16 cellular contexts compared by ENCODE assay signal in genomic region chr14:36658091-36659009, GRCh38. TPM values are rescaled to one million over a fixed set of nuclear protein-coding genes. Genes with fewer than 3 reads are reported as not detected.
DNase-seq lines count a peak whose midpoint lies in the region; ATAC-seq, FAIRE-seq and TF ChIP-seq lines count a peak whose summit lies in the region.
"Had no signal": no experiment of that assay in that cellular context is flagged by ENCODE, and none has a peak within 500 bp of the region (broad histone marks: within the 10 kb centered on the region; RNA-seq: fewer than 3 reads in every experiment).

No MANE protein-coding gene starts in this region.

- no peak overlapping the region; the same call in 1 of the 2 replicates for H3K18ac ChIP-seq in H1 (ENCODE audit: extremely low read depth, low read length)
- H3K18ac ChIP-seq in neuronal stem cell (ENCODE audit: low read length), result peak overlapping the region; percentile 2

- DNase-seq in DMS79 treated with DMSO at 0.1 percent for 48 hours (lab: John Stamatoyannopoulos, UW), result peak; percentile 88
- DNase-seq in H1 (ENCODE audit: low read depth in 1 of 2, low spot score in 2 of 2), result peak in 1 of 2 experiments; percentile 68
- no peak for DNase-seq in neuronal stem cell (ENCODE audit: low spot score)
- DNase-seq in hippocampal formation (lab: John Stamatoyannopoulos, UW), result no peak
- DNase-seq: amniotic stem cell; CD8-positive, alpha-beta T cell; NCI-H1417 treated with DMSO at 0.1 percent for 48 hours had no signal

- H3K79me1 ChIP-seq in H1 (ENCODE audit: low read depth, low read length) (no peaks in the 10 kb centered on the region), neuronal stem cell (ENCODE audit: low read depth, low read length) (no peaks in the 10 kb centered on the region)

- TF ChIP-seq RAD21 in H1 (IDR thresholded peaks at IDR 0.05 in 1 of 2, conservative IDR thresholded peaks at IDR 0.05 in 1 of 2; ENCODE audit: low read depth in 2 of 2, low read length in 2 of 2), result no peak

- TF ChIP-seq EP300 in H1 (IDR thresholded peaks at IDR 0.05; ENCODE audit: borderline replicate concordance in 1 of 2, low read depth in 2 of 2, low read length in 2 of 2), result no peak

- 8% methylated on average over 57 of the region's 57 CpGs; no CpG with 5 or more reads in 1 of the 2 experiments for WGBS in H1 (ENCODE audit: extremely low coverage in 1 of 2, insufficient coverage in 1 of 2, insufficient read length in 1 of 2, insufficient replicate concordance in 2 of 2, low coverage in 1 of 2, low lambda C conversion rate in 2 of 2, missing lambda C conversion rate in 1 of 2), 2 experiments
- WGBS in neuronal stem cell (ENCODE audit: extremely low coverage in 2 of 2, insufficient read length in 2 of 2, insufficient replicate concordance in 1 of 2), 2 donors, result no CpG with 5 or more reads among the region's 57 CpGs

- no peak overlapping the region for H3K56ac ChIP-seq in H1 (replicated peaks; ENCODE audit: insufficient read length, low read depth, low read length)

- H2BK5ac ChIP-seq in H1 (ENCODE audit: low read depth, low read length) (no peak overlapping the region), neuronal stem cell (ENCODE audit: low read length) (no peak overlapping the region)

- peaks cover 64 to 82% (median 72%) of the 10 kb centered on the region in 11 experiments for H3K9me3 ChIP-seq in BLaER1 treated with 17β-estradiol and CSF1 and Interleukin-3, amounts not matched to agents 10 nM and 100 nM (replicated peaks in 1 of 11)
- H3K9me3 ChIP-seq in H1 (ENCODE audit: insufficient read depth in 2 of 2, low read depth in 1 of 2, low read length in 1 of 2) (no peaks in the 10 kb centered on the region), neuronal stem cell (replicated peaks in 1 of 2; ENCODE audit: control insufficient read depth in 2 of 2, insufficient read depth in 1 of 2, low read depth in 1 of 2, low read length in 2 of 2) (peaks cover 2 to 5% of the 10 kb centered on the region in 2 donors)

- H3K36me3 ChIP-seq in BLaER1 treated with 17β-estradiol and CSF1 and Interleukin-3, amounts not matched to agents 10 nM and 100 nM, result no peaks in the 10 kb centered on the region
- H3K36me3 ChIP-seq in H1 (ENCODE audit: control insufficient read depth in 2 of 4, insufficient read depth in 4 of 4, low read length in 3 of 4), result no peaks in the 10 kb centered on the region; a peak in 1 of 8 replicates
- H3K36me3 ChIP-seq in neuronal stem cell (replicated peaks in 1 of 2; ENCODE audit: control insufficient read depth in 2 of 2, insufficient read depth in 2 of 2, low read length in 2 of 2), result no peaks in the 10 kb centered on the region

- H3K27me3 ChIP-seq in BLaER1 treated with 17β-estradiol and CSF1 and Interleukin-3, amounts not matched to agents 10 nM and 100 nM, result peaks cover 67 to 95% (median 82%) of the 10 kb centered on the region in 11 experiments
- H3K27me3 ChIP-seq in H1 (replicated peaks in 1 of 4; ENCODE audit: control insufficient read depth in 3 of 4, extremely low read depth in 1 of 4, insufficient read depth in 3 of 4, low read length in 3 of 4) (peaks cover 91 to 99% (median 95%) of the 10 kb centered on the region in 4 experiments), neuronal stem cell (ENCODE audit: control insufficient read depth in 3 of 3, insufficient read depth in 3 of 3, low read depth in 1 of 3, low read length in 3 of 3) (peaks cover 74 to 100% (median 98%) of the 10 kb centered on the region in 3 experiments)

- H2AK5ac ChIP-seq in H1 (ENCODE audit: low read depth, low read length) (no peak overlapping the region), neuronal stem cell (ENCODE audit: low read depth, low read length) (no peak overlapping the region)

- H4K8ac ChIP-seq in H1 (ENCODE audit: extremely low read depth, insufficient read depth, low read length) (peak overlapping the region; percentile 66; the same call in 1 of the 2 replicates), neuronal stem cell (ENCODE audit: low read depth, low read length) (no peak overlapping the region)

- H2BK20ac ChIP-seq in H1 (ENCODE audit: low read length), result no peak overlapping the region

- H2BK120ac ChIP-seq in H1 (replicated peaks; ENCODE audit: low read depth, low read length) (no peak overlapping the region), neuronal stem cell (ENCODE audit: low read depth, low read length) (no peak overlapping the region)

- H3K4me3 ChIP-seq in BLaER1 treated with 17β-estradiol and CSF1 and Interleukin-3, amounts not matched to agents 10 nM and 100 nM, result peak overlapping the region in 9 of 10 experiments; percentile 32 to 65 (median 52); a peak in 12 of 20 replicates
- H3K4me3 ChIP-seq in H1 (ENCODE audit: extremely low read depth in 1 of 4, insufficient read depth in 2 of 4, low read depth in 3 of 4, low read length in 4 of 4) (peak overlapping the region in 1 of 4 experiments; percentile 43; a peak in 2 of 8 replicates), neuronal stem cell (ENCODE audit: low read length in 2 of 2) (no peak overlapping the region)

- no peak for FAIRE-seq in H1 (lab: Jason Lieb, UNC)
- FAIRE-seq: frontal cortex, keratinocyte had no signal

- H3K4ac ChIP-seq in H1 (replicated peaks; ENCODE audit: insufficient read length, low read depth, low read length), result no peak overlapping the region
- H3K4ac ChIP-seq in neuronal stem cell (ENCODE audit: low read length), result no peak overlapping the region

- TF ChIP-seq CTCF in H1 (IDR thresholded peaks at IDR 0.05; ENCODE audit: control extremely low read depth in 1 of 3, insufficient read depth in 1 of 3, low read depth in 1 of 3, low read length in 3 of 3), result no peak

- H3K4me2 ChIP-seq in BLaER1 treated with 17β-estradiol and CSF1 and Interleukin-3, amounts not matched to agents 10 nM and 100 nM, result peak overlapping the region in 8 of 11 experiments; percentile 43 to 84 (median 65); a peak in 13 of 22 replicates
- H3K4me2 ChIP-seq in H1 (ENCODE audit: insufficient read depth in 1 of 2, low read depth in 2 of 2, low read length in 2 of 2) (peak overlapping the region; percentile 35 to 50; a peak in 3 of 4 replicates), neuronal stem cell (ENCODE audit: insufficient read depth, low read length, poor library complexity, severe bottlenecking) (peak overlapping the region; percentile 29)

- H4K91ac ChIP-seq in H1 (replicated peaks; ENCODE audit: insufficient read length, low read length) (no peak overlapping the region), neuronal stem cell (ENCODE audit: low read depth, low read length, poor library complexity) (no peak overlapping the region)

- peaks cover 7% of the 10 kb centered on the region; the same call in 1 of the 2 replicates for H3K23me2 ChIP-seq in H1 (ENCODE audit: low read depth, low read length)

- POLR2A ChIA-PET in H1 (lab: Charles Lee; ENCODE audit: partially characterized antibody), result interaction anchor here (1.1 to 1.9 kb wide), 4 partner anchors 8 to 143 kb away, joined by 3 to 6 read pairs (median 4); no protein-coding TSS in a partner anchor

- H3K14ac ChIP-seq in H1 (ENCODE audit: insufficient read length) (no peak overlapping the region), neuronal stem cell (ENCODE audit: low read length) (no peak overlapping the region)

- H3K79me2 ChIP-seq in H1 (ENCODE audit: control insufficient read depth in 1 of 2, insufficient read depth in 2 of 2, low read length in 2 of 2), result no peaks in the 10 kb centered on the region

- H2AFZ ChIP-seq in H1 (ENCODE audit: low read length), result no peak overlapping the region
- peak overlapping the region; percentile 92 for H2AFZ ChIP-seq in neuronal stem cell (ENCODE audit: low read length)

- H2BK12ac ChIP-seq in H1 (ENCODE audit: low read depth, low read length) (no peak overlapping the region), neuronal stem cell (ENCODE audit: low read length) (no peak overlapping the region)

- H4K20me1 ChIP-seq in BLaER1 treated with 17β-estradiol and CSF1 and Interleukin-3, amounts not matched to agents 10 nM and 100 nM, result peaks cover 0 to 8% (median 3%) of the 10 kb centered on the region in 11 experiments; a peak in 4 of 22 replicates
- peaks cover 40 to 66% of the 10 kb centered on the region in 2 experiments for H4K20me1 ChIP-seq in H1 (replicated peaks in 1 of 2; ENCODE audit: control insufficient read depth in 1 of 2, insufficient read depth in 2 of 2, low read length in 2 of 2)

- no peak overlapping the region for H2BK15ac ChIP-seq in H1 (ENCODE audit: low read length)
- peak overlapping the region; percentile 50 for H2BK15ac ChIP-seq in neuronal stem cell (ENCODE audit: low read length)

- no peak for TF ChIP-seq POLR2A in H1 (IDR thresholded peaks at IDR 0.05; ENCODE audit: control extremely low read depth in 1 of 2, low read depth in 2 of 2, low read length in 2 of 2)

- CTCF ChIA-PET in H1 (lab: Charles Lee; ENCODE audit: partially characterized antibody), result interaction anchor here (0.8 to 9.9 kb wide), 13 partner anchors 9 to 933 kb away, joined by 3 to 132 read pairs (median 4); partner anchors contain the start of gene NKX2-8

- ATAC-seq in GM21786 (IDR thresholded peaks at IDR 0.05; ENCODE audit: unreplicated experiment), result no peak
- ATAC-seq in HG02870 (IDR thresholded peaks at IDR 0.05; ENCODE audit: unreplicated experiment), result no peak
- no peak for ATAC-seq in GM18861 (IDR thresholded peaks at IDR 0.05; ENCODE audit: unreplicated experiment)
- ATAC-seq: CD8-positive, alpha-beta T cell had no signal

- H3K23ac ChIP-seq in H1 (ENCODE audit: insufficient read length) (no peak overlapping the region), neuronal stem cell (ENCODE audit: low read depth, low read length, poor library complexity) (peak overlapping the region; percentile 7)

- peaks cover 20 to 31% (median 23%) of the 10 kb centered on the region in 10 experiments for H3K4me1 ChIP-seq in BLaER1 treated with 17β-estradiol and CSF1 and Interleukin-3, amounts not matched to agents 10 nM and 100 nM
- H3K4me1 ChIP-seq in H1 (replicated peaks in 1 of 4; ENCODE audit: control insufficient read depth in 3 of 4, insufficient read depth in 4 of 4, low read length in 3 of 4) (peaks cover under 1 to 38% (median 24%) of the 10 kb centered on the region in 4 experiments), neuronal stem cell (ENCODE audit: control insufficient read depth in 2 of 2, insufficient read depth in 1 of 2, low read depth in 1 of 2, low read length in 2 of 2) (peaks cover 10 to 26% of the 10 kb centered on the region in 2 donors)

- no peak overlapping the region for H3K9ac ChIP-seq in BLaER1 treated with 17β-estradiol and CSF1 and Interleukin-3, amounts not matched to agents 10 nM and 100 nM
- H3K9ac ChIP-seq in H1 (replicated peaks in 1 of 4; ENCODE audit: extremely low read depth in 1 of 4, low read depth in 3 of 4, low read length in 3 of 4) (no peak overlapping the region), neuronal stem cell (ENCODE audit: low read depth, low read length, poor library complexity) (no peak overlapping the region)

- H4K5ac ChIP-seq in H1 (ENCODE audit: insufficient read length, low read depth, low read length), result no peak overlapping the region

- no peak overlapping the region for H3K27ac ChIP-seq in BLaER1 treated with 17β-estradiol and CSF1 and Interleukin-3, amounts not matched to agents 10 nM and 100 nM
- H3K27ac ChIP-seq in H1 (ENCODE audit: low read depth, low read length), result no peak overlapping the region
- H3K27ac ChIP-seq in neuronal stem cell (replicated peaks; ENCODE audit: low read length), result no peak overlapping the region
- H3K27ac ChIP-seq: skin epidermis had no signal

RNA-seq across cellular contexts. Expression of gene PAX9, which starts 3.3 kb away (rescaled TPM):
- total RNA-seq in H1 (2021; fragmentation: NEBNext Ultra II Directional; extraction: Animal tissue kit (Norgen Biotek cat#: 25700)), result not detected in 2 replicates
- 0.05 TPM in 1 of 2 replicates, not detected in the other for polyA plus RNA-seq in H1 (2011; rRNA removed)
- not detected for polyA plus RNA-seq in H1 (2011; cell fraction: cytosol; rRNA removed)
- polyA plus RNA-seq in H1 (2011; cell fraction: nucleus; rRNA removed), result not detected
- polyA plus RNA-seq in H1 (2012, experiment 1 of 2), result 0.20 to 0.35 TPM (median 0.22 TPM) in 4 replicates
- polyA plus RNA-seq in H1 (2012, experiment 2 of 2), result 0.04 TPM
- 0.02 TPM for polyA plus RNA-seq in H1 (2013, experiment 1 of 2)
- not detected for polyA plus RNA-seq in H1 (2013, experiment 2 of 2)
- not detected in 2 replicates for polyA minus RNA-seq in H1 (2011; rRNA and poly(A)+ RNA removed)
- not detected for polyA minus RNA-seq in H1 (2011; cell fraction: cytosol; rRNA and poly(A)+ RNA removed)
- not detected for polyA minus RNA-seq in H1 (2011; cell fraction: nucleus; rRNA and poly(A)+ RNA removed)
- not detected for polyA plus RNA-seq in neuronal stem cell (2013, experiment 1 of 2)
- 0.03 TPM for polyA plus RNA-seq in neuronal stem cell (2013, experiment 2 of 2)
- total RNA-seq: CD8-positive, alpha-beta T cell; dermis microvascular lymphatic vessel endothelial cell; frontal cortex; temporal lobe had no signal

Comparison
In these comparisons a context has a peak if more than half of its experiments do, and no peak if none do; other contexts are left out.
1. H3K4me3 ChIP-seq: peak in BLaER1 treated with 17β-estradiol and CSF1 and Interleukin-3, amounts not matched to agents 10 nM and 100 nM (9 of 10); none in neuronal stem cell (0 of 2).
2. Peak in every context shown above with its lines, with median percentiles within 50 percentile points of each other: H3K4me2 ChIP-seq.